Comparison of ENCODE assay signal across 23 cellular contexts in the genomic region with DNA sequence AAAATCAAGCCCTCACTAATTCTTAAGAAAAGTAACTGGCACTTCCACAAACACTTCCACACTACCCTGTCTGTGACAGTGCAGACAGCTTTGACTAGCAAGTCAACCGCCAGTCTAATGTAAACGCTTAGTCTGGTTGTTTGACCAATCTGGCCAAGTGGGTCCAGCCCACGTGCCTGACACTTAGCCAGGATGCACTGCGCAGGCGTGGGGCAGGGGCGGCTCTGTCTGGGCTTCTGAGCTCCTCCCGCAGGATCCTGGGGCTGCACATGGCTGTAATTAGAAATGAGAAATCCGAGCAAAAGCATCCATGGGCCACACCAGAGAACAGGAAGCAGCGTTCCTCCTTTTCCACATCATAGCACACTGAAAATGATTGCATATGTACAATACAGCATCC.
"Had no signal": no experiment of that assay in that cellular context is flagged by ENCODE, and none has a peak within 500 bp of the region (broad histone marks: within the 10 kb centered on the region; RNA-seq: fewer than 3 reads in every experiment).

No MANE protein-coding gene starts in this region.

- H3K9ac ChIP-seq: neural progenitor cell had no signal

- H2AFZ ChIP-seq: neural progenitor cell had no signal

- H3K9me3 ChIP-seq: heart right ventricle, stomach, vagina had no signal

- H3K27me3 ChIP-seq: neural progenitor cell, vagina had no signal

- H3K4me3 ChIP-seq: heart right ventricle, lung, neural progenitor cell, smooth muscle cell, stomach, vagina had no signal

- H3K36me3 ChIP-seq: heart right ventricle, neural progenitor cell, stomach, vagina, WERI-Rb-1 had no signal

- DNase-seq: activated CD4-positive, alpha-beta T cell treated with anti-CD3 and anti-CD28 coated beads, Interleukin-2, amount 10 ng/mL, durations not matched to agents 7 days and 5 days; activated CD4-positive, CD25-positive, alpha-beta regulatory T cell treated with anti-CD3 and anti-CD28 coated beads, Interleukin-2, amount 50 U/mL, for 72 hours; activated CD8-positive, alpha-beta memory T cell treated with anti-CD3 and anti-CD28 coated beads, Interleukin-2, amount 10 ng/mL, durations not matched to agents 7 days and 5 days; activated CD8-positive, alpha-beta T cell treated with anti-CD3 and anti-CD28 coated beads for 36 hours; activated gamma-delta T cell; activated T-cell treated with anti-CD3 and anti-CD28 coated beads for 4 hours; aorta; foreskin fibroblast; heart right ventricle; islet precursor cell; naive thymus-derived CD8-positive, alpha-beta T cell; stimulated activated CD4-positive, alpha-beta T cell treated with anti-CD3 and anti-CD28 coated beads, Interleukin-15, amount 100 ng/mL, for 24 hours; stomach; trophoblast cell; WERI-Rb-1 had no signal

- H3K4me2 ChIP-seq: neural progenitor cell, smooth muscle cell had no signal

- ATAC-seq: activated CD8-positive, alpha-beta memory T cell treated with anti-CD3 and anti-CD28 coated beads, Interleukin-2, amount 10 ng/mL, durations not matched to agents 7 days and 5 days; activated CD8-positive, alpha-beta T cell treated with anti-CD3 and anti-CD28 coated beads for 36 hours; heart right ventricle; left lobe of liver; naive thymus-derived CD8-positive, alpha-beta T cell; sciatic nerve; stimulated activated memory B cell treated with anti-CD40 and anti-IgM and Interleukin-4, amounts not matched to agents 10 μg/mL and 1 μg/mL and 100 μg/mL, for 72 hours had no signal

- H3K27ac ChIP-seq: epithelial cell of prostate, heart right ventricle, neural progenitor cell, stomach, vagina, WERI-Rb-1 had no signal

- H3K4me1 ChIP-seq: heart right ventricle, neural progenitor cell, stomach, vagina had no signal
